Comparison of ENCODE assay signal across 12 cellular contexts in genomic region chr5:6744841-6745705, GRCh38. TPM values are rescaled to one million over a fixed set of nuclear protein-coding genes. Genes with fewer than 3 reads are reported as not detected.
A peak's percentile ranks its signal among the peaks of the same experiment; 100 is the strongest.
DNase-seq lines count a peak whose midpoint lies in the region; ATAC-seq, FAIRE-seq and TF ChIP-seq lines count a peak whose summit lies in the region.
"Had no signal": no experiment of that assay in that cellular context is flagged by ENCODE, and none has a peak within 500 bp of the region (broad histone marks: within the 10 kb centered on the region; RNA-seq: fewer than 3 reads in every experiment).

No MANE protein-coding gene starts in this region.

- no peaks in the 10 kb centered on the region for H3K27me3 Mint-ChIP-seq in activated CD8-positive, alpha-beta memory T cell treated with anti-CD3 and anti-CD28 coated beads, Interleukin-2, amount 10 ng/mL, durations not matched to agents 7 days and 5 days
- H3K27me3 Mint-ChIP-seq in stimulated activated memory B cell treated with anti-CD40 and anti-IgM and Interleukin-4, amounts not matched to agents 10 μg/mL and 1 μg/mL and 100 μg/mL, for 72 hours: no peaks in the 10 kb centered on the region
- peaks cover 3% of the 10 kb centered on the region for H3K27me3 Mint-ChIP-seq in endothelial cell (ENCODE audit: unreplicated experiment)

- no peak overlapping the region for H3K27ac ChIP-seq in RWPE2 (ENCODE audit: poor library complexity, severe bottlenecking)
- peak overlapping the region in 5 of 10 donors; percentile 2 to 58 (median 45) for H3K27ac ChIP-seq in heart right ventricle
- H3K27ac ChIP-seq: KMS-11 had no signal

- H3K9me3 ChIP-seq in RWPE2 (ENCODE audit: severe bottlenecking): no peaks in the 10 kb centered on the region
- no peaks in the 10 kb centered on the region for H3K9me3 ChIP-seq in heart right ventricle
- H3K9me3 ChIP-seq: Caco-2 had no signal

- FAIRE-seq in GM19239 (lab: Jason Lieb, UNC): no peak

- no peaks in the 10 kb centered on the region for H3K27me3 ChIP-seq in RWPE2 (ENCODE audit: insufficient read depth, poor library complexity, severe bottlenecking)
- H3K27me3 ChIP-seq in heart right ventricle: no peaks in the 10 kb centered on the region

- peaks cover 5% of the 10 kb centered on the region for H3K4me1 Mint-ChIP-seq in activated CD8-positive, alpha-beta memory T cell treated with anti-CD3 and anti-CD28 coated beads, Interleukin-2, amount 10 ng/mL, durations not matched to agents 7 days and 5 days
- H3K4me1 Mint-ChIP-seq in stimulated activated memory B cell treated with anti-CD40 and anti-IgM and Interleukin-4, amounts not matched to agents 10 μg/mL and 1 μg/mL and 100 μg/mL, for 72 hours: peaks cover 32% of the 10 kb centered on the region
- no peaks in the 10 kb centered on the region for H3K4me1 Mint-ChIP-seq in endothelial cell (ENCODE audit: unreplicated experiment)

- TF ChIP-seq CTCF in RWPE2 (IDR thresholded peaks at IDR 0.05; ENCODE audit: poor library complexity, severe bottlenecking) (no peak), heart right ventricle (IDR thresholded peaks at IDR 0.05) (no peak), endothelial cell (IDR thresholded peaks at IDR 0.05; ENCODE audit: unreplicated experiment) (no peak)

- H3K36me3 ChIP-seq in RWPE2 (ENCODE audit: low read depth) (peaks cover 82% of the 10 kb centered on the region), heart right ventricle (peaks cover 0 to 99% (median 17%) of the 10 kb centered on the region in 9 donors)

- no peak overlapping the region for H3K4me3 Mint-ChIP-seq in activated CD8-positive, alpha-beta memory T cell treated with anti-CD3 and anti-CD28 coated beads, Interleukin-2, amount 10 ng/mL, durations not matched to agents 7 days and 5 days
- H3K4me3 Mint-ChIP-seq in stimulated activated memory B cell treated with anti-CD40 and anti-IgM and Interleukin-4, amounts not matched to agents 10 μg/mL and 1 μg/mL and 100 μg/mL, for 72 hours: no peak overlapping the region
- no peak overlapping the region for H3K4me3 Mint-ChIP-seq in endothelial cell (ENCODE audit: unreplicated experiment)

- H3K36me3 Mint-ChIP-seq in activated CD8-positive, alpha-beta memory T cell treated with anti-CD3 and anti-CD28 coated beads, Interleukin-2, amount 10 ng/mL, durations not matched to agents 7 days and 5 days: peaks cover 37% of the 10 kb centered on the region
- H3K36me3 Mint-ChIP-seq in stimulated activated memory B cell treated with anti-CD40 and anti-IgM and Interleukin-4, amounts not matched to agents 10 μg/mL and 1 μg/mL and 100 μg/mL, for 72 hours: peaks cover 65% of the 10 kb centered on the region
- peaks cover 32% of the 10 kb centered on the region for H3K36me3 Mint-ChIP-seq in endothelial cell (ENCODE audit: low read depth, unreplicated experiment)

- no peak overlapping the region for H3K27ac Mint-ChIP-seq in activated CD8-positive, alpha-beta memory T cell treated with anti-CD3 and anti-CD28 coated beads, Interleukin-2, amount 10 ng/mL, durations not matched to agents 7 days and 5 days
- peak overlapping the region; percentile 64 for H3K27ac Mint-ChIP-seq in stimulated activated memory B cell treated with anti-CD40 and anti-IgM and Interleukin-4, amounts not matched to agents 10 μg/mL and 1 μg/mL and 100 μg/mL, for 72 hours
- H3K27ac Mint-ChIP-seq in endothelial cell (ENCODE audit: unreplicated experiment): no peak overlapping the region

- intact Hi-C loops in heart right ventricle (cut with DNase I): loop anchor here in 7 of 10 donors (1.0 to 10.0 kb wide), 9 partner anchors 33 to 1253 kb away; partner anchors contain the start of genes NSUN2 (in 7 of the 7), SRD5A1 (in 7 of the 7), MED10 (in 1 of the 7) and TENT4A (in 1 of the 7)

- ATAC-seq in activated CD8-positive, alpha-beta memory T cell treated with anti-CD3 and anti-CD28 coated beads, Interleukin-2, amount 10 ng/mL, durations not matched to agents 7 days and 5 days: no peak
- ATAC-seq in RWPE2 (ENCODE audit: low read depth) (no peak), heart right ventricle (peak in 7 of 8 donors; percentile 29 to 56 (median 45)), GM21367 (IDR thresholded peaks at IDR 0.05; ENCODE audit: unreplicated experiment) (no peak)
- no peak for ATAC-seq in stimulated activated memory B cell treated with anti-CD40 and anti-IgM and Interleukin-4, amounts not matched to agents 10 μg/mL and 1 μg/mL and 100 μg/mL, for 72 hours

- H3K9me3 Mint-ChIP-seq in activated CD8-positive, alpha-beta memory T cell treated with anti-CD3 and anti-CD28 coated beads, Interleukin-2, amount 10 ng/mL, durations not matched to agents 7 days and 5 days (ENCODE audit: low read depth): no peaks in the 10 kb centered on the region
- no peaks in the 10 kb centered on the region for H3K9me3 Mint-ChIP-seq in stimulated activated memory B cell treated with anti-CD40 and anti-IgM and Interleukin-4, amounts not matched to agents 10 μg/mL and 1 μg/mL and 100 μg/mL, for 72 hours
- no peaks in the 10 kb centered on the region for H3K9me3 Mint-ChIP-seq in endothelial cell (ENCODE audit: unreplicated experiment)

- DNase-seq in activated CD8-positive, alpha-beta memory T cell treated with anti-CD3 and anti-CD28 coated beads, Interleukin-2, amount 50 U/mL, for 48 hours: peak; percentile 37
- DNase-seq in activated CD8-positive, alpha-beta memory T cell treated with anti-CD3 and anti-CD28 coated beads, Interleukin-2, amount 10 ng/mL, durations not matched to agents 7 days and 5 days: no peak
- DNase-seq in RWPE2 (ENCODE audit: low spot score) (peak; percentile 48), heart right ventricle (no peak), GM19239 (ENCODE audit: insufficient read length, low spot score) (no peak), endothelial cell (ENCODE audit: low spot score) (no peak)
- DNase-seq: glutamatergic neuron; stimulated activated CD4-positive, alpha-beta T cell treated with anti-CD3 and anti-CD28 coated beads, Interleukin-12 subunit alpha, Interleukin-12 subunit beta, amount 100 ng/mL, for 4 hours had no signal

- WGBS in heart right ventricle, 2 donors: 61 to 62% methylated on average over 12 of the region's 12 CpGs

- H3K4me1 ChIP-seq in RWPE2 (ENCODE audit: insufficient read depth, poor library complexity, severe bottlenecking): no peaks in the 10 kb centered on the region
- H3K4me1 ChIP-seq in heart right ventricle: peaks cover 0 to 14% (median 8%) of the 10 kb centered on the region in 9 donors
- H3K4me1 ChIP-seq: Caco-2 had no signal

- CTCF ChIA-PET in activated CD8-positive, alpha-beta memory T cell treated with anti-CD3 and anti-CD28 coated beads, Interleukin-2, amount 10 ng/mL, durations not matched to agents 7 days and 5 days (lab: Charles Lee): interaction anchor here (0.6 to 1.9 kb wide), 10 partner anchors 8 to 1255 kb away, joined by 3 to 15 read pairs (median 4); partner anchors contain the start of genes NSUN2 and SRD5A1

- no peak overlapping the region for H3K4me3 ChIP-seq in RWPE2 (ENCODE audit: severe bottlenecking)
- H3K4me3 ChIP-seq in heart right ventricle: no peak overlapping the region

RNA-seq across cellular contexts. Expression of gene TENT4A, which starts 31.8 kb away (rescaled TPM):
- total RNA-seq in activated CD8-positive, alpha-beta memory T cell treated with anti-CD3 and anti-CD28 coated beads, Interleukin-2, amount 10 ng/mL, durations not matched to agents 7 days and 5 days: 10 to 100 TPM; 37.4 to 55.3 TPM
- total RNA-seq in heart right ventricle (10 to 100 TPM in 8 of 10 donors, 1 to 10 TPM in 2; 8.8 to 13.7 (median 11.7) TPM), endothelial cell (ENCODE audit: unreplicated experiment) (24.7 TPM)
- 1 to 10 TPM; 4.2 to 8.9 TPM for polyA plus RNA-seq in heart right ventricle

Comparison
In these comparisons a context has a peak if more than half of its experiments do, and no peak if none do; other contexts are left out.
1. DNase-seq: peak in activated CD8-positive, alpha-beta memory T cell treated with anti-CD3 and anti-CD28 coated beads, Interleukin-2, amount 50 U/mL, for 48 hours (single experiment) and RWPE2 (single experiment); none in activated CD8-positive, alpha-beta memory T cell treated with anti-CD3 and anti-CD28 coated beads, Interleukin-2, amount 10 ng/mL, durations not matched to agents 7 days and 5 days (single experiment), heart right ventricle (0 of 2), GM19239 (single experiment) and endothelial cell (single experiment).
2. ATAC-seq: peak in heart right ventricle (7 of 8); none in activated CD8-positive, alpha-beta memory T cell treated with anti-CD3 and anti-CD28 coated beads, Interleukin-2, amount 10 ng/mL, durations not matched to agents 7 days and 5 days (single experiment), RWPE2 (single experiment), stimulated activated memory B cell treated with anti-CD40 and anti-IgM and Interleukin-4, amounts not matched to agents 10 μg/mL and 1 μg/mL and 100 μg/mL, for 72 hours (single experiment) and GM21367 (single experiment).